ENCODE assay signal across 17 cellular contexts in genomic region chr11:17163296-17163695, GRCh38.
"Had no signal": no experiment of that assay in that cellular context is flagged by ENCODE, and none has a peak within 500 bp of the region (broad histone marks: within the 10 kb centered on the region; RNA-seq: fewer than 3 reads in every experiment).

No MANE protein-coding gene starts in this region.

- H3K4me2 ChIP-seq: neural progenitor cell had no signal

- H3K27me3 Mint-ChIP-seq: activated CD8-positive, alpha-beta T cell treated with anti-CD3 and anti-CD28 coated beads for 36 hours; central memory CD8-positive, alpha-beta T cell; T-cell had no signal

- H3K27me3 ChIP-seq: neural progenitor cell, right lobe of liver, upper lobe of right lung had no signal

- H3K4me1 ChIP-seq: neural progenitor cell had no signal

- H3K27ac ChIP-seq: neural progenitor cell, right lobe of liver, upper lobe of right lung had no signal

- H3K9ac ChIP-seq: neural progenitor cell had no signal

- H3K4me3 ChIP-seq: neural progenitor cell, right lobe of liver, upper lobe of right lung had no signal

- H2AFZ ChIP-seq: neural progenitor cell had no signal

- DNase-seq: activated CD4-positive, alpha-beta T cell treated with anti-CD3 and anti-CD28 coated beads, Interleukin-2, amount 50 U/mL, for 1 hour; activated CD8-positive, alpha-beta T cell treated with anti-CD3 and anti-CD28 coated beads for 36 hours; activated naive CD4-positive, alpha-beta T cell; activated T-cell treated with anti-CD3 and anti-CD28 coated beads, Interleukin-2, amount 50 U/mL, for 48 hours; dermis blood vessel endothelial cell; effector CD4-positive, alpha-beta T cell; islet precursor cell; mammary epithelial cell; right lobe of liver; stimulated activated CD4-positive, alpha-beta T cell treated with anti-CD3 and anti-CD28 coated beads, Interleukin-2, amount 100 ng/mL, for 48 hours; stimulated activated naive CD8-positive, alpha-beta T cell treated with anti-CD3 and anti-CD28 coated beads, Interleukin-15, Interleukin-2, amounts not matched to agents 100 U/mL and 50 U/mL, for 24 hours; T-cell; T-helper 9 cell; upper lobe of right lung had no signal

- H3K4me3 Mint-ChIP-seq: activated CD8-positive, alpha-beta T cell treated with anti-CD3 and anti-CD28 coated beads for 36 hours; central memory CD8-positive, alpha-beta T cell; neural progenitor cell; T-cell had no signal

- H3K9me3 ChIP-seq: right lobe of liver, upper lobe of right lung had no signal

- H3K27ac Mint-ChIP-seq: neural progenitor cell had no signal

- ATAC-seq: activated CD8-positive, alpha-beta T cell treated with anti-CD3 and anti-CD28 coated beads for 36 hours; activated naive CD4-positive, alpha-beta T cell treated with anti-CD3 and anti-CD28 coated beads, Interleukin-2, amount 50 U/mL, for 72 hours; stimulated activated naive CD8-positive, alpha-beta T cell treated with anti-CD3 and anti-CD28 coated beads, Interleukin-15, Interleukin-2, amounts not matched to agents 100 U/mL and 50 U/mL, for 24 hours; T-cell; upper lobe of right lung had no signal

- H3K9me3 Mint-ChIP-seq: activated CD8-positive, alpha-beta T cell treated with anti-CD3 and anti-CD28 coated beads for 36 hours; activated naive CD4-positive, alpha-beta T cell treated with anti-CD3 and anti-CD28 coated beads, Interleukin-2, amount 50 U/mL, for 72 hours; central memory CD8-positive, alpha-beta T cell; neural progenitor cell; T-cell had no signal
